26 cellular contexts compared by ENCODE assay signal in the genomic region with DNA sequence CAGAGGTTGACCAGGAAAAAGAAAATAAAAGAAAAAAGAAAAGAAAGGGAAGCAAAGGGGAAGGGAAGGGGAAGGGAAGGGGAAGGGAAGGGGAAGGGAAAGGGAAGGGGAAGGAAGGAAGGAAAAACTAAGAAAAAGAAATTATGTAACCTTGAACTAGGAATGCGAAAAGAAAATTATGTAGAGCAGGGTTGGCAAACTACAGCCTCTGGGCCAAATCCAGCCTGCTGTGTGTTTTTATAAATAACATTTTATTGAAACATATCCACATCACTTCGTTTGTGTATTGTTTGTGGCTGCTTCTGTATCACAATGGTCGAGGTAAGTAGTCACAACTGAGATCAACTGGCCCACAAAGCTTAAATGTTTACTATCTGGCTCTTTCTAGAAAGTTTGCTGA.
"Had no signal": no experiment of that assay in that cellular context is flagged by ENCODE, and none has a peak within 500 bp of the region (broad histone marks: within the 10 kb centered on the region; RNA-seq: fewer than 3 reads in every experiment).

No MANE protein-coding gene starts in this region.

- DNase-seq: stimulated activated CD4-positive, alpha-beta T cell treated with anti-CD3 and anti-CD28 coated beads, Interleukin-2, amount 100 ng/mL, for 48 hours; stimulated activated CD4-positive, alpha-beta T cell treated with anti-CD3 and anti-CD28 coated beads, Interleukin-4, amount 100 ng/mL, for 1 hour; stimulated activated CD4-positive, alpha-beta T cell treated with anti-CD3 and anti-CD28 coated beads, Interleukin-4, amount 100 ng/mL, for 24 hours; stimulated activated CD4-positive, alpha-beta T cell treated with anti-CD3 and anti-CD28 coated beads, Interleukin-4, amount 100 ng/mL, for 4 hours; stimulated activated CD8-positive, alpha-beta memory T cell treated with anti-CD3 and anti-CD28 coated beads, Interleukin-4, amount 100 ng/mL, for 48 hours; stimulated activated naive B cell treated with anti-CD40 and anti-IgM and Interleukin-4, amounts not matched to agents 10 μg/mL and 1 μg/mL and 100 μg/mL, for 72 hours; stimulated activated naive CD4-positive, alpha-beta T cell; stimulated activated naive CD4-positive, alpha-beta T cell treated with Interleukin-2 at 50 U/mL for 16 hours; stimulated activated naive CD8-positive, alpha-beta T cell treated with anti-CD3 and anti-CD28 coated beads, Interleukin-15, amount 100 ng/mL, for 72 hours; stimulated activated naive CD8-positive, alpha-beta T cell treated with anti-CD3 and anti-CD28 coated beads, Interleukin-15, Interleukin-2, amounts not matched to agents 100 U/mL and 50 U/mL, for 24 hours; stomach; substantia nigra; testis; tibial artery; transverse colon; trophoblast cell; upper lobe of left lung; upper lobe of right lung; uterus had no signal

- H3K4me3 ChIP-seq: stomach, suprapubic skin, testis, thoracic aorta, tibial artery, tibial nerve, transverse colon, upper lobe of left lung, upper lobe of right lung, uterus, vagina had no signal

- H3K9me3 ChIP-seq: stomach, suprapubic skin, testis, thoracic aorta, tibial artery, tibial nerve, transverse colon, upper lobe of left lung, upper lobe of right lung, uterus, vagina had no signal

- H3K27me3 ChIP-seq: stomach, suprapubic skin, testis, tibial artery, tibial nerve, transverse colon, upper lobe of left lung, upper lobe of right lung, uterus, vagina had no signal

- H3K4me1 ChIP-seq: suprapubic skin, testis, uterus, vagina had no signal

- H3K36me3 ChIP-seq: suprapubic skin, thoracic aorta, tibial artery, transverse colon, upper lobe of left lung, upper lobe of right lung, uterus, vagina had no signal

- ATAC-seq: stimulated activated effector memory CD8-positive, alpha-beta T cell treated with anti-CD3 and anti-CD28 coated beads, Interleukin-12 subunit alpha, Interleukin-12 subunit beta, amount 100 ng/mL, for 72 hours; stimulated activated memory B cell treated with anti-CD40 and anti-IgM and Interleukin-4, amounts not matched to agents 10 μg/mL and 1 μg/mL and 100 μg/mL, for 72 hours; stimulated activated naive B cell treated with anti-CD40 and anti-IgM and Interleukin-4, amounts not matched to agents 10 μg/mL and 1 μg/mL and 100 μg/mL, for 72 hours; stimulated activated naive CD8-positive, alpha-beta T cell treated with anti-CD3 and anti-CD28 coated beads, Interleukin-15, amount 100 ng/mL, for 72 hours; stimulated activated naive CD8-positive, alpha-beta T cell treated with anti-CD3 and anti-CD28 coated beads, Interleukin-15, Interleukin-2, amounts not matched to agents 100 U/mL and 50 U/mL, for 24 hours; upper lobe of right lung had no signal

- FAIRE-seq: urothelium cell line had no signal

- H3K27ac ChIP-seq: suprapubic skin, testis, tibial nerve, transverse colon, upper lobe of left lung, upper lobe of right lung, uterus, vagina had no signal
